ENCODE assay signal across 9 cellular contexts in genomic region chr17:1275962-1276736, GRCh38. TPM values are rescaled to one million over a fixed set of nuclear protein-coding genes. Genes with fewer than 3 reads are reported as not detected.
A peak's percentile ranks its signal among the peaks of the same experiment; 100 is the strongest.
DNase-seq lines count a peak whose midpoint lies in the region; ATAC-seq and TF ChIP-seq lines count a peak whose summit lies in the region.
"Had no signal": no experiment of that assay in that cellular context is flagged by ENCODE, and none has a peak within 500 bp of the region (broad histone marks: within the 10 kb centered on the region; RNA-seq: fewer than 3 reads in every experiment).

No MANE protein-coding gene starts in this region.

- H3K9me3 Mint-ChIP-seq in activated naive CD8-positive, alpha-beta T cell treated with anti-CD3 and anti-CD28 coated beads, Interleukin-2, amount 50 U/mL, for 24 hours, result no peaks in the 10 kb centered on the region

- H3K27me3 Mint-ChIP-seq in activated naive CD8-positive, alpha-beta T cell treated with anti-CD3 and anti-CD28 coated beads, Interleukin-2, amount 50 U/mL, for 24 hours, result peaks cover 35% of the 10 kb centered on the region

- no peaks in the 10 kb centered on the region; the same call in 1 of the 2 replicates for H3K27me3 ChIP-seq in H7 (ENCODE audit: control insufficient read depth, insufficient read depth, low read length)

- TF ChIP-seq CTCF in AG09309 (IDR thresholded peaks at IDR 0.05; ENCODE audit: control insufficient read depth, insufficient read depth, low read depth, low read length, missing control alignments), result peak; percentile 87

- peak overlapping the region; percentile 59 for H3K27ac Mint-ChIP-seq in activated naive CD8-positive, alpha-beta T cell treated with anti-CD3 and anti-CD28 coated beads, Interleukin-2, amount 50 U/mL, for 24 hours

- peak; percentile 73 for ATAC-seq in activated naive CD8-positive, alpha-beta T cell treated with anti-CD3 and anti-CD28 coated beads, Interleukin-2, amount 50 U/mL, for 24 hours

- no peaks in the 10 kb centered on the region for H3K36me3 Mint-ChIP-seq in activated naive CD8-positive, alpha-beta T cell treated with anti-CD3 and anti-CD28 coated beads, Interleukin-2, amount 50 U/mL, for 24 hours (ENCODE audit: low read depth)

- no peak overlapping the region; the same call in 1 of the 2 replicates for H3K4me3 ChIP-seq in AG09309 (ENCODE audit: control insufficient read depth, low read depth, low read length)
- no peak overlapping the region for H3K4me3 ChIP-seq in H7 (ENCODE audit: insufficient read depth, low read depth, low read length)

- H3K4me1 Mint-ChIP-seq in activated naive CD8-positive, alpha-beta T cell treated with anti-CD3 and anti-CD28 coated beads, Interleukin-2, amount 50 U/mL, for 24 hours, result peaks cover 1% of the 10 kb centered on the region

- no peak overlapping the region for H3K4me3 Mint-ChIP-seq in activated naive CD8-positive, alpha-beta T cell treated with anti-CD3 and anti-CD28 coated beads, Interleukin-2, amount 50 U/mL, for 24 hours

- DNase-seq in AG09309 (ENCODE audit: low read depth) (no peak), H7 (peak; percentile 95), T follicular helper cell (ENCODE audit: low read depth) (peak; percentile 62), hepatic stellate cell (ENCODE audit: low spot score) (peak; percentile 72), MV-4-11 (lab: John Stamatoyannopoulos, UW) (no peak), COLO829 (ENCODE audit: low spot score) (no peak)
- DNase-seq in activated naive CD8-positive, alpha-beta T cell treated with anti-CD3 and anti-CD28 coated beads, Interleukin-2, amount 50 U/mL, for 24 hours, result peak; percentile 78
- peak; percentile 52 to 62 for DNase-seq in stimulated activated CD4-positive, alpha-beta T cell treated with anti-CD3 and anti-CD28 coated beads, Interleukin-15, amount 100 ng/mL, for 1 hour (ENCODE audit: low read depth in 1 of 2, low spot score in 1 of 2)

- H3K36me3 ChIP-seq in H7 (replicated peaks; ENCODE audit: control insufficient read depth, insufficient read depth, low read length), result no peaks in the 10 kb centered on the region
- H3K36me3 ChIP-seq: neutrophil had no signal

RNA-seq across cellular contexts. Expression of gene TRARG1, which starts 3.3 kb away (rescaled TPM):
- total RNA-seq in H7 (2014; rRNA removed; shearing (Covaris generic)), result not detected in 2 replicates

RNA-seq across cellular contexts. Expression of gene BHLHA9, which starts 5.9 kb away (rescaled TPM):
- not detected in 2 replicates for total RNA-seq in H7 (2014; rRNA removed; shearing (Covaris generic))

Comparison
In these comparisons a context has a peak if more than half of its experiments do, and no peak if none do; other contexts are left out.
1. DNase-seq: peak in H7 (single experiment), T follicular helper cell (single experiment), activated naive CD8-positive, alpha-beta T cell treated with anti-CD3 and anti-CD28 coated beads, Interleukin-2, amount 50 U/mL, for 24 hours (single experiment), hepatic stellate cell (single experiment) and stimulated activated CD4-positive, alpha-beta T cell treated with anti-CD3 and anti-CD28 coated beads, Interleukin-15, amount 100 ng/mL, for 1 hour (2 of 2); none in AG09309 (single experiment), MV-4-11 (single experiment) and COLO829 (single experiment).